In the genomic region with DNA sequence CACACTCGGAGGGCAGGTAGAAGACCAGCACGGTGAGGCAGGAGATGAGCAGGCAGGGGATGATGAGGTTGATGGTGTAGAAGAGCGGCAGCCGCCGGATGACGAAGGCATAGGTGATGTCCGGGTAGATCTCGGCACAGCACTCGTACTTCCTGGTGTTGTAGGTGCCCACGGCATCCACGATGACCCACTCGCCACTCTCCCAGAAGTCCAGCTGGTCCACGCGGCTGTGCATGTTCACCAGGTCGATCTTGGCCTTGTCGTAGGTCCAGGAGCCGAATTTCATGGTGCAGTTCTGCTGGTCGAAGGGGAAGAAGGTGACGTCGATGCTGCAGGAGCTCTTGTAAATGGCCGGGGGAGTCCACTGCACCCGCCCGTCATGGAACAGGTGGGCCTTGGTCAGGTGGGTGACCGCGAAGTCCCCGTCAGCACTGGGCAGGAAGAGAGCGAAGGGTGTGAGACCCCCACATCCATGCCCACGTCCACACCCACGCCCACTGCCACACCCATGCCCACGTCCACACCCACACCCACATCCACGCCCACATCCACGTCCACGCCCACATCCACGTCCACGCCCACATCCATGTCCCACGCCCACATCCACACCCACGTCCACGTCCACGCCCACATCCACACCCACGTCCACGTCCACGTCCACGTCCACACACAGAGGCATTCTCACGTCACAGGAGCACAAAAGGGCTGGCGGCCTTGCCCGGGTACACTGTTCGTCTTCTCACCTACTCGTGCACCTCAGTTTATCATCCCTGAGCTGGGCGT, we compare ENCODE assay signal across 24 cellular contexts. TPM values are rescaled to one million over a fixed set of nuclear protein-coding genes. Genes with fewer than 3 reads are reported as not detected.
DNase-seq lines count a peak whose midpoint lies in the region; ATAC-seq and TF ChIP-seq lines count a peak whose summit lies in the region.
"Had no signal": no experiment of that assay in that cellular context is flagged by ENCODE, and none has a peak within 500 bp of the region (broad histone marks: within the 10 kb centered on the region; RNA-seq: fewer than 3 reads in every experiment).

No MANE protein-coding gene starts in this region.

- TF ChIP-seq CTCF in left ventricle myocardium inferior (IDR thresholded peaks at IDR 0.05; ENCODE audit: borderline replicate concordance) = no peak
- no peak for TF ChIP-seq CTCF in HEK293 (tag by site-specific recombination; IDR thresholded peaks at IDR 0.05)
- no peak for TF ChIP-seq CTCF in glutamatergic neuron (IDR thresholded peaks at IDR 0.05; ENCODE audit: partially characterized antibody, unreplicated experiment)

- no peak overlapping the region for H4K91ac ChIP-seq in neuronal stem cell (ENCODE audit: low read depth, low read length, poor library complexity)

- no peak overlapping the region for H3K9ac ChIP-seq in neuronal stem cell (ENCODE audit: low read depth, low read length, poor library complexity)

- no peak overlapping the region for H2BK120ac ChIP-seq in neuronal stem cell (ENCODE audit: low read depth, low read length)

- POLR2A ChIA-PET in HEK293 (lab: Yijun Ruan, JAX) = no interaction called here

- no CpG with 5 or more reads among the region's 49 CpGs for WGBS in neuronal stem cell (ENCODE audit: extremely low coverage in 2 of 2, insufficient read length in 2 of 2, insufficient replicate concordance in 1 of 2), 2 donors

- H3K36me3 ChIP-seq in left ventricle myocardium inferior = no peaks in the 10 kb centered on the region
- no peaks in the 10 kb centered on the region for H3K36me3 ChIP-seq in HEK293 (ENCODE audit: control insufficient read depth in 2 of 2, insufficient read depth in 1 of 2, low read length in 2 of 2)
- H3K36me3 ChIP-seq in neuronal stem cell (replicated peaks in 1 of 2; ENCODE audit: control insufficient read depth in 2 of 2, insufficient read depth in 2 of 2, low read length in 2 of 2) = no peaks in the 10 kb centered on the region

- H3K9me3 Mint-ChIP-seq in glutamatergic neuron (ENCODE audit: unreplicated experiment) = peaks cover 19% of the 10 kb centered on the region

- ATAC-seq in Right ventricle myocardium inferior = no peak
- ATAC-seq in HG02678 (IDR thresholded peaks at IDR 0.05; ENCODE audit: unreplicated experiment) = no peak
- ATAC-seq: PC-3 had no signal

- H3K36me3 Mint-ChIP-seq in glutamatergic neuron (ENCODE audit: unreplicated experiment) = peaks cover 9% of the 10 kb centered on the region
- H3K36me3 Mint-ChIP-seq: IgD-negative memory B cell had no signal

- CTCF ChIA-PET in HEK293 (lab: Yijun Ruan, JAX) = no interaction called here

- no peak overlapping the region for H3K4ac ChIP-seq in neuronal stem cell (ENCODE audit: low read length)

- peak overlapping the region; percentile 31 for H3K14ac ChIP-seq in neuronal stem cell (ENCODE audit: low read length)

- no peak overlapping the region for H3K27ac ChIP-seq in left ventricle myocardium inferior (replicated peaks)
- H3K27ac ChIP-seq in HEK293 (ENCODE audit: extremely low read depth, low read depth, low read length) = no peak overlapping the region
- no peak overlapping the region for H3K27ac ChIP-seq in neuronal stem cell (replicated peaks; ENCODE audit: low read length)

- H3K4me2 ChIP-seq in neuronal stem cell (ENCODE audit: insufficient read depth, low read length, poor library complexity, severe bottlenecking) = no peak overlapping the region

- peak overlapping the region; percentile 23 for H3K27ac Mint-ChIP-seq in glutamatergic neuron (ENCODE audit: unreplicated experiment)

- H3K23ac ChIP-seq in neuronal stem cell (ENCODE audit: low read depth, low read length, poor library complexity) = peak overlapping the region; percentile 95

- no peak overlapping the region for H2AK5ac ChIP-seq in neuronal stem cell (ENCODE audit: low read depth, low read length)

- no peak overlapping the region for H2BK5ac ChIP-seq in neuronal stem cell (ENCODE audit: low read length)

- peaks cover 11% of the 10 kb centered on the region for H3K79me1 ChIP-seq in neuronal stem cell (ENCODE audit: low read depth, low read length)

- H4K8ac ChIP-seq in neuronal stem cell (ENCODE audit: low read depth, low read length) = no peak overlapping the region

- H3K27me3 Mint-ChIP-seq in glutamatergic neuron (ENCODE audit: unreplicated experiment) = peaks cover 20% of the 10 kb centered on the region
- H3K27me3 Mint-ChIP-seq: IgD-negative memory B cell had no signal

- H3K4me1 ChIP-seq in left ventricle myocardium inferior (peaks cover 29% of the 10 kb centered on the region), HEK293 (ENCODE audit: control insufficient read depth, insufficient read depth, low read length) (no peaks in the 10 kb centered on the region), neuronal stem cell (ENCODE audit: control insufficient read depth in 2 of 2, insufficient read depth in 1 of 2, low read depth in 1 of 2, low read length in 2 of 2) (peaks cover 6 to 15% of the 10 kb centered on the region in 2 donors)

- intact Hi-C loops in Right ventricle myocardium inferior (cut with DNase I) (no loop called here), left ventricle myocardium inferior (cut with micrococcal nuclease) (no loop called here)

- peak overlapping the region; percentile 66 for H2BK12ac ChIP-seq in neuronal stem cell (ENCODE audit: low read length)

- no peak overlapping the region for H2BK15ac ChIP-seq in neuronal stem cell (ENCODE audit: low read length)

- H3K4me3 Mint-ChIP-seq in glutamatergic neuron (ENCODE audit: unreplicated experiment) = peak overlapping the region; percentile 70
- H3K4me3 Mint-ChIP-seq: IgD-negative memory B cell had no signal

- H3K9me3 ChIP-seq in left ventricle myocardium inferior (replicated peaks) (no peaks in the 10 kb centered on the region), HEK293 (ENCODE audit: control insufficient read depth, insufficient read depth, low read depth, low read length) (no peaks in the 10 kb centered on the region), neuronal stem cell (replicated peaks in 1 of 2; ENCODE audit: control insufficient read depth in 2 of 2, insufficient read depth in 1 of 2, low read depth in 1 of 2, low read length in 2 of 2) (peaks cover 2 to 3% of the 10 kb centered on the region in 2 donors)

- H3K4me3 ChIP-seq in left ventricle myocardium inferior = no peak overlapping the region
- no peak overlapping the region for H3K4me3 ChIP-seq in HEK293 (ENCODE audit: low read depth, low read length)
- H3K4me3 ChIP-seq in neuronal stem cell (ENCODE audit: low read length in 2 of 2) = peak overlapping the region in 1 of 2 donors; percentile 67

- H2AFZ ChIP-seq in neuronal stem cell (ENCODE audit: low read length) = no peak overlapping the region

- H3K4me1 Mint-ChIP-seq in glutamatergic neuron (ENCODE audit: low read depth, unreplicated experiment) = peaks cover 8% of the 10 kb centered on the region
- H3K4me1 Mint-ChIP-seq: IgD-negative memory B cell had no signal

- peak overlapping the region; percentile 80 for H3K18ac ChIP-seq in neuronal stem cell (ENCODE audit: low read length)

- H3K27me3 ChIP-seq in left ventricle myocardium inferior (ENCODE audit: low read depth) (peaks cover 35% of the 10 kb centered on the region), neuronal stem cell (ENCODE audit: control insufficient read depth in 3 of 3, insufficient read depth in 3 of 3, low read depth in 1 of 3, low read length in 3 of 3) (peaks cover 0 to 3% (median 0%) of the 10 kb centered on the region in 3 experiments)

- DNase-seq in Right ventricle myocardium inferior (ENCODE audit: missing footprints) (peak; percentile 65), left ventricle myocardium inferior (no peak), glutamatergic neuron (no peak), neuronal stem cell (ENCODE audit: low spot score) (no peak), OCI-M1 (lab: John Stamatoyannopoulos, UW) (no peak), kidney glomerular epithelial cell (lab: John Stamatoyannopoulos, UW) (no peak)
- DNase-seq: DMS153, DND-41, NCI-H1092, NCI-H1417 treated with DMSO at 0.1 percent for 48 hours, NCI-H1694 treated with DMSO at 0.1 percent for 48 hours, NCI-H2081, NCI-H2171, NCI-H226, NCI-H510A treated with DMSO at 0.1 percent for 48 hours, NCI-H748 treated with DMSO at 0.1 percent for 48 hours, PC-3, SHP77 had no signal

TF ChIP-seq in HEK293, 187 proteins besides CTCF, POLR2A, EP300 and RAD21 (continues in another document):
- TF ChIP-seq ZNF423 (tag by site-specific recombination; IDR thresholded peaks at IDR 0.05) (no peak), ZNF341 (tag by site-specific recombination; IDR thresholded peaks at IDR 0.05; ENCODE audit: low read depth) (no peak), ZNF560 (tag by site-specific recombination; IDR thresholded peaks at IDR 0.05; ENCODE audit: borderline replicate concordance) (no peak), ZNF629 (tag by site-specific recombination; IDR thresholded peaks at IDR 0.05) (no peak), MEIS1 (CRISPR knock-in tag; IDR thresholded peaks at IDR 0.05; ENCODE audit: borderline replicate concordance) (no peak), KLF1 (tag by site-specific recombination; IDR thresholded peaks at IDR 0.05) (peak; percentile 91), ZNF792 (tag by site-specific recombination; IDR thresholded peaks at IDR 0.05) (no peak), ZNF513 (tag by site-specific recombination; IDR thresholded peaks at IDR 0.05) (no peak), ZNF701 (tag by site-specific recombination; IDR thresholded peaks at IDR 0.05) (no peak)

RNA-seq across cellular contexts. Expression of gene CHRNA4, which starts 10.4 kb away (rescaled TPM):
- total RNA-seq in Right ventricle myocardium inferior (2.3 TPM), left ventricle myocardium inferior (0.38 TPM), glutamatergic neuron (ENCODE audit: unreplicated experiment) (165 TPM)
- 0.29 TPM for polyA plus RNA-seq in neuronal stem cell (2013, experiment 1 of 2)
- 0.19 TPM for polyA plus RNA-seq in neuronal stem cell (2013, experiment 2 of 2)
- total RNA-seq: PC-3, SK-MEL-5 had no signal
- polyA plus RNA-seq: BJ, IgD-negative memory B cell had no signal

RNA-seq across cellular contexts. Expression of gene COL20A1, which starts 57.8 kb away (rescaled TPM):
- total RNA-seq in Right ventricle myocardium inferior (not detected), left ventricle myocardium inferior (not detected), glutamatergic neuron (ENCODE audit: unreplicated experiment) (2.1 TPM)
- 0.13 TPM for polyA plus RNA-seq in neuronal stem cell (2013, experiment 1 of 2)
- 0.08 TPM for polyA plus RNA-seq in neuronal stem cell (2013, experiment 2 of 2)
- total RNA-seq: A172, PC-3, SK-MEL-5 had no signal
- polyA plus RNA-seq: BJ, IgD-negative memory B cell had no signal

Comparison
In these comparisons a context has a peak if more than half of its experiments do, and no peak if none do; other contexts are left out.
1. RNA of gene CHRNA4, which starts 10.4 kb away (total RNA-seq): 165 TPM in glutamatergic neuron (single experiment); 2.3 TPM in Right ventricle myocardium inferior (single experiment) and 0.38 TPM in left ventricle myocardium inferior (single experiment); every median in the first group is over 10 times any median in the second.